In genomic region chr17:68435876-68436842, GRCh38 we compare ENCODE assay signal across 8 cellular contexts. TPM values are rescaled to one million over a fixed set of nuclear protein-coding genes. Genes with fewer than 3 reads are reported as not detected.
DNase-seq lines count a peak whose midpoint lies in the region; ATAC-seq and TF ChIP-seq lines count a peak whose summit lies in the region.

No MANE protein-coding gene starts in this region.

- H4K20me1 ChIP-seq in PC-9 (ENCODE audit: insufficient read depth) (no peaks in the 10 kb centered on the region), fibroblast of lung (ENCODE audit: control insufficient read depth, extremely low read depth, insufficient read depth, low read length) (no peaks in the 10 kb centered on the region), neural cell (ENCODE audit: insufficient read depth) (no peaks in the 10 kb centered on the region)

- no peaks in the 10 kb centered on the region for H3K36me3 ChIP-seq in PC-9 (ENCODE audit: low read depth)
- peaks cover 29% of the 10 kb centered on the region for H3K36me3 ChIP-seq in fibroblast of lung (ENCODE audit: control insufficient read depth, insufficient read depth, low read length)
- H3K36me3 ChIP-seq in neural cell (ENCODE audit: insufficient read depth, low read length) = no peaks in the 10 kb centered on the region

- H3K9ac ChIP-seq in fibroblast of lung (ENCODE audit: insufficient read depth, low read length) = no peak overlapping the region
- no peak overlapping the region for H3K9ac ChIP-seq in neural cell (ENCODE audit: low read length)

- CTCF ChIA-PET in AG04450 (lab: Charles Lee) (interaction anchor here (0.6 to 4.1 kb wide), 26 partner anchors 10 to 1067 kb away, joined by 3 to 40 read pairs (median 4); partner anchors contain the start of genes AMZ2, ARSG, SLC16A6 and WIPI1), PC-9 (lab: Charles Lee) (interaction anchor here (0.5 to 1.3 kb wide), 6 partner anchors 22 to 1060 kb away, joined by 3 to 10 read pairs (median 5); no protein-coding TSS in a partner anchor)

- H3K9me3 ChIP-seq in AG04450 (ENCODE audit: control insufficient read depth, insufficient read depth, low read length) = no peaks in the 10 kb centered on the region
- H3K9me3 ChIP-seq in PC-9 (ENCODE audit: insufficient read depth, low read depth) = no peaks in the 10 kb centered on the region
- H3K9me3 ChIP-seq in fibroblast of lung (ENCODE audit: control insufficient read depth, insufficient read depth, low read depth, low read length) = no peaks in the 10 kb centered on the region
- H3K9me3 ChIP-seq in neural cell (ENCODE audit: low read length) = no peaks in the 10 kb centered on the region

- TF ChIP-seq CTCF in AG04450 (IDR thresholded peaks at IDR 0.05; ENCODE audit: low read depth, low read length) = peak; percentile 94
- peak; percentile 94 for TF ChIP-seq CTCF in PC-9 (conservative IDR thresholded peaks at IDR 0.05)
- TF ChIP-seq CTCF in fibroblast of lung (conservative IDR thresholded peaks at IDR 0.05 in 1 of 2, IDR thresholded peaks at IDR 0.05 in 1 of 2; ENCODE audit: low read depth in 1 of 2, low read length in 2 of 2) = peak; percentile 96 to 99
- TF ChIP-seq CTCF in neural cell (IDR thresholded peaks at IDR 0.05; ENCODE audit: poor library complexity, severe bottlenecking) = peak; percentile 70

- H3K9me2 ChIP-seq in PC-9 (ENCODE audit: insufficient read depth) (no peaks in the 10 kb centered on the region), neural cell (ENCODE audit: insufficient read depth, low read length) (no peaks in the 10 kb centered on the region)

- intact Hi-C loops in PC-9 (cut with micrococcal nuclease; ENCODE audit: unreplicated experiment) = loop anchor here (1.0 to 2.0 kb wide), 5 partner anchors 37 to 416 kb away; no protein-coding TSS in a partner anchor

- no TSS peak for BruUV-seq in PC-9 (replicated peaks; lab: Mats Ljungman, UMichigan)

- H3K27ac ChIP-seq in AG04450 (ENCODE audit: low read depth, low read length) (peak overlapping the region; percentile 31), PC-9 (peak overlapping the region; percentile 80), fibroblast of lung (ENCODE audit: insufficient read depth, low read length) (peak overlapping the region; percentile 51), neural cell (ENCODE audit: low read length) (no peak overlapping the region)

- H3K4me1 ChIP-seq in PC-9 (replicated peaks; ENCODE audit: insufficient read depth) = peaks cover 7% of the 10 kb centered on the region; the same call in 1 of the 2 replicates
- peaks cover 6% of the 10 kb centered on the region for H3K4me1 ChIP-seq in fibroblast of lung (ENCODE audit: control insufficient read depth, extremely low read depth, insufficient read depth, low read length)

- H3K79me2 ChIP-seq in PC-9 (ENCODE audit: low read depth) (no peaks in the 10 kb centered on the region), fibroblast of lung (ENCODE audit: control insufficient read depth, insufficient read depth, low read length) (no peaks in the 10 kb centered on the region), neural cell (replicated peaks; ENCODE audit: insufficient read depth, low read length) (no peaks in the 10 kb centered on the region)

- TF ChIP-seq RAD21 in neural cell (conservative IDR thresholded peaks at IDR 0.05) = peak; percentile 62

- TF ChIP-seq EP300 in neural cell (conservative IDR thresholded peaks at IDR 0.05; ENCODE audit: poor library complexity, severe bottlenecking) = no peak

- H3K4me3 ChIP-seq in AG04450 (ENCODE audit: low read depth, low read length) (no peak overlapping the region), PC-9 (peak overlapping the region; percentile 31; the same call in 1 of the 2 replicates), fibroblast of lung (replicated peaks in 1 of 4; ENCODE audit: control extremely low read depth in 1 of 4, insufficient read depth in 1 of 4, low read depth in 3 of 4, low read length in 4 of 4) (no peak overlapping the region), neural cell (ENCODE audit: low read length) (no peak overlapping the region)

- H3F3A ChIP-seq in PC-9 (ENCODE audit: insufficient read depth, low read depth) (peaks cover 12% of the 10 kb centered on the region; the same call in 1 of the 2 replicates), neural cell (ENCODE audit: insufficient read depth, low read length, poor library complexity, severe bottlenecking) (no peaks in the 10 kb centered on the region)

- H3K27me3 ChIP-seq in AG04450 (ENCODE audit: control insufficient read depth, insufficient read depth, low read length) (no peaks in the 10 kb centered on the region), PC-9 (ENCODE audit: insufficient read depth, low read depth) (no peaks in the 10 kb centered on the region), fibroblast of lung (ENCODE audit: control insufficient read depth, insufficient read depth, low read length) (no peaks in the 10 kb centered on the region), neural cell (ENCODE audit: insufficient read depth, low read depth, low read length) (no peaks in the 10 kb centered on the region)

- peak; percentile 71 for ATAC-seq in GM19023 (IDR thresholded peaks at IDR 0.05; ENCODE audit: unreplicated experiment)

- POLR2A ChIA-PET in AG04450 (lab: Yijun Ruan, JAX) = interaction anchor here (0.7 to 1.6 kb wide), 3 partner anchors 21 to 188 kb away, joined by 3 to 4 read pairs (median 4); partner anchors contain the start of genes AMZ2 and WIPI1
- POLR2A ChIA-PET in PC-9 (lab: Charles Lee; ENCODE audit: unreplicated experiment) = interaction anchor here (0.6 to 0.9 kb wide), 2 partner anchors 189 to 289 kb away, joined by 3 to 5 read pairs; no protein-coding TSS in a partner anchor

- DNase-seq in AG04450 (ENCODE audit: low read depth, low spot score) (peak; percentile 52), LHCN-M2 (ENCODE audit: low read depth) (peak; percentile 63), PC-9 (peak; percentile 74 to 87), fibroblast of lung (ENCODE audit: low read depth in 2 of 2) (peak; percentile 55 to 78), stromal cell of bone marrow (ENCODE audit: low read depth) (peak; percentile 52)
- peak; percentile 83 for DNase-seq in activated T-cell treated with anti-CD3 and anti-CD28 coated beads, Interleukin-2, amount 50 U/mL, for 1 hour

- H3K4me2 ChIP-seq in PC-9 (peak overlapping the region; percentile 68), fibroblast of lung (ENCODE audit: extremely low read depth, insufficient read depth, low read length) (no peak overlapping the region), neural cell (ENCODE audit: low read length) (no peak overlapping the region)

- H2AFZ ChIP-seq in PC-9 (no peak overlapping the region), fibroblast of lung (ENCODE audit: low read length) (no peak overlapping the region), neural cell (ENCODE audit: low read depth, low read length) (no peak overlapping the region)

TF ChIP-seq in neural cell, 6 proteins besides CTCF, POLR2A, EP300 and RAD21:
- TF ChIP-seq SMC3 (conservative IDR thresholded peaks at IDR 0.05; ENCODE audit: poor library complexity) = peak; percentile 67
- TF ChIP-seq, protein P1, sequence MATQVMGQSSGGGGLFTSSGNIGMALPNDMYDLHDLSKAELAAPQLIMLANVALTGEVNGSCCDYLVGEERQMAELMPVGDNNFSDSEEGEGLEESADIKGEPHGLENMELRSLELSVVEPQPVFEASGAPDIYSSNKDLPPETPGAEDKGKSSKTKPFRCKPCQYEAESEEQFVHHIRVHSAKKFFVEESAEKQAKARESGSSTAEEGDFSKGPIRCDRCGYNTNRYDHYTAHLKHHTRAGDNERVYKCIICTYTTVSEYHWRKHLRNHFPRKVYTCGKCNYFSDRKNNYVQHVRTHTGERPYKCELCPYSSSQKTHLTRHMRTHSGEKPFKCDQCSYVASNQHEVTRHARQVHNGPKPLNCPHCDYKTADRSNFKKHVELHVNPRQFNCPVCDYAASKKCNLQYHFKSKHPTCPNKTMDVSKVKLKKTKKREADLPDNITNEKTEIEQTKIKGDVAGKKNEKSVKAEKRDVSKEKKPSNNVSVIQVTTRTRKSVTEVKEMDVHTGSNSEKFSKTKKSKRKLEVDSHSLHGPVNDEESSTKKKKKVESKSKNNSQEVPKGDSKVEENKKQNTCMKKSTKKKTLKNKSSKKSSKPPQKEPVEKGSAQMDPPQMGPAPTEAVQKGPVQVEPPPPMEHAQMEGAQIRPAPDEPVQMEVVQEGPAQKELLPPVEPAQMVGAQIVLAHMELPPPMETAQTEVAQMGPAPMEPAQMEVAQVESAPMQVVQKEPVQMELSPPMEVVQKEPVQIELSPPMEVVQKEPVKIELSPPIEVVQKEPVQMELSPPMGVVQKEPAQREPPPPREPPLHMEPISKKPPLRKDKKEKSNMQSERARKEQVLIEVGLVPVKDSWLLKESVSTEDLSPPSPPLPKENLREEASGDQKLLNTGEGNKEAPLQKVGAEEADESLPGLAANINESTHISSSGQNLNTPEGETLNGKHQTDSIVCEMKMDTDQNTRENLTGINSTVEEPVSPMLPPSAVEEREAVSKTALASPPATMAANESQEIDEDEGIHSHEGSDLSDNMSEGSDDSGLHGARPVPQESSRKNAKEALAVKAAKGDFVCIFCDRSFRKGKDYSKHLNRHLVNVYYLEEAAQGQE (IDR thresholded peaks at IDR 0.05; ENCODE audit: borderline replicate concordance) = no peak
- no peak for TF ChIP-seq POLR2AphosphoS5 (IDR thresholded peaks at IDR 0.05)
- no peak for TF ChIP-seq MXI1 (conservative IDR thresholded peaks at IDR 0.05; ENCODE audit: poor library complexity, severe bottlenecking)
- no peak for TF ChIP-seq TAF1 (IDR thresholded peaks at IDR 0.05; ENCODE audit: low read depth)
- no peak for TF ChIP-seq EZH2 (IDR thresholded peaks at IDR 0.05; ENCODE audit: borderline replicate concordance, insufficient read depth, low read length, poor library complexity, severe bottlenecking)

RNA-seq across cellular contexts. Expression of gene WIPI1, which starts 21.1 kb away (rescaled TPM):
- polyA plus RNA-seq in AG04450 (2011; rRNA removed) (121 and 125 TPM in 2 replicates), fibroblast of lung (158 and 167 TPM in 2 replicates), neural cell (8.3 and 17.8 TPM in 2 replicates)
- 104 and 107 TPM in 2 replicates for polyA minus RNA-seq in AG04450 (2011; rRNA and poly(A)+ RNA removed)
- total RNA-seq in LHCN-M2 (2014; rRNA removed) (30.8 and 37.7 TPM in 2 replicates), PC-9 (2021) (10.0 and 11.2 TPM in 2 replicates), fibroblast of lung (159 and 251 TPM in 2 replicates)
- polyA plus RNA-seq in LHCN-M2 (2012) = 51.7 TPM
- 99.0 and 100 TPM in 2 replicates for polyA plus RNA-seq in fibroblast of lung (2012)
- polyA minus RNA-seq in fibroblast of lung (ENCODE audit: low replicate concordance) (90.3 and 100 TPM in 2 replicates), neural cell (4.1 and 6.1 TPM in 2 replicates)
